ENCODE assay signal across 12 cellular contexts in genomic region chr3:39917060-39917773, GRCh38.
DNase-seq lines count a peak whose midpoint lies in the region; ATAC-seq and TF ChIP-seq lines count a peak whose summit lies in the region.
"Had no signal": no experiment of that assay in that cellular context is flagged by ENCODE, and none has a peak within 500 bp of the region (broad histone marks: within the 10 kb centered on the region; RNA-seq: fewer than 3 reads in every experiment).

No MANE protein-coding gene starts in this region.

- POLR2A ChIA-PET in SK-N-SH (lab: Yijun Ruan, JAX), result no interaction called here

- peak overlapping the region; percentile 18; the same call in 1 of the 2 replicates for H3K4me2 ChIP-seq in SK-N-SH

- TF ChIP-seq POLR2A in adrenal gland (IDR thresholded peaks at IDR 0.05), result no peak

- DNase-seq in SK-N-SH (no peak), glomerular visceral epithelial cell (ENCODE audit: extremely low spot score) (peak; percentile 8), islet precursor cell (no peak), amniotic stem cell (lab: John Stamatoyannopoulos, UW) (no peak), mucosa of descending colon (no peak), adrenal gland (no peak)
- DNase-seq: NCI-H1105 treated with DMSO at 0.1 percent for 48 hours, NCI-H526 treated with DMSO at 0.1 percent for 48 hours, occipital lobe, Right ventricle myocardium superior had no signal

- H3K4me3 ChIP-seq in SK-N-SH (ENCODE audit: low read depth in 2 of 2, low read length in 1 of 2), result no peak overlapping the region
- no peak overlapping the region for H3K4me3 ChIP-seq in mucosa of descending colon
- no peak overlapping the region for H3K4me3 ChIP-seq in adrenal gland

- no peaks in the 10 kb centered on the region for H3K9me2 ChIP-seq in SK-N-SH

- CTCF ChIA-PET in SK-N-SH (lab: Yijun Ruan, JAX), result interaction anchor here (1.0 kb wide), 1 partner anchor 27 kb away, joined by 3 read pairs; no protein-coding TSS in a partner anchor

- no peak for TF ChIP-seq RAD21 in SK-N-SH (IDR thresholded peaks at IDR 0.05; ENCODE audit: low read length)

- H3K27ac ChIP-seq in SK-N-SH (ENCODE audit: low read depth in 2 of 2, low read length in 1 of 2) (peak overlapping the region; percentile 62), adrenal gland (no peak overlapping the region)

- H3K4me1 ChIP-seq in SK-N-SH (ENCODE audit: control insufficient read depth in 1 of 2, insufficient read depth in 2 of 2, low read depth in 1 of 2, low read length in 1 of 2) (peaks cover 0 to 22% of the 10 kb centered on the region in 2 experiments; a peak in 2 of 4 replicates), mucosa of descending colon (ENCODE audit: low read depth) (no peaks in the 10 kb centered on the region), adrenal gland (replicated peaks in 1 of 2) (peaks cover 0 to 6% of the 10 kb centered on the region in 2 donors)

- H3K27me3 ChIP-seq in SK-N-SH (ENCODE audit: insufficient read depth) (no peaks in the 10 kb centered on the region), adrenal gland (no peaks in the 10 kb centered on the region)

- H4K20me1 ChIP-seq in SK-N-SH (ENCODE audit: insufficient read depth), result no peaks in the 10 kb centered on the region

- TF ChIP-seq CTCF in SK-N-SH (IDR thresholded peaks at IDR 0.05), result no peak
- no peak for TF ChIP-seq CTCF in mucosa of descending colon (IDR thresholded peaks at IDR 0.05)
- no peak for TF ChIP-seq CTCF in adrenal gland (IDR thresholded peaks at IDR 0.05)

- H3F3A ChIP-seq in SK-N-SH (replicated peaks; ENCODE audit: insufficient read depth), result peaks cover 27% of the 10 kb centered on the region

- no peak overlapping the region for H3K9ac ChIP-seq in SK-N-SH

- ATAC-seq in GM18858 (IDR thresholded peaks at IDR 0.05; ENCODE audit: unreplicated experiment), result peak; percentile 66
- peak; percentile 67 for ATAC-seq in HG03097 (IDR thresholded peaks at IDR 0.05; ENCODE audit: low FRiP score, unreplicated experiment)
- ATAC-seq in mucosa of descending colon, result no peak

- 17% methylated on average over 1 of the region's 1 CpG for WGBS in SK-N-SH (ENCODE audit: low lambda C conversion rate)
- 13 to 35% (median 25%) methylated on average over 1 of the region's 1 CpG for WGBS in adrenal gland, 4 donors

- H3K36me3 ChIP-seq in SK-N-SH (replicated peaks in 1 of 2; ENCODE audit: control insufficient read depth in 1 of 2, insufficient read depth in 2 of 2, low read length in 1 of 2), result no peaks in the 10 kb centered on the region
- H3K36me3 ChIP-seq in mucosa of descending colon (ENCODE audit: low read depth), result no peaks in the 10 kb centered on the region
- no peaks in the 10 kb centered on the region for H3K36me3 ChIP-seq in adrenal gland (replicated peaks in 1 of 2)

- H3K9me3 ChIP-seq in SK-N-SH (no peaks in the 10 kb centered on the region), mucosa of descending colon (no peaks in the 10 kb centered on the region), adrenal gland (replicated peaks in 1 of 3) (no peaks in the 10 kb centered on the region)

- intact Hi-C loops in mucosa of descending colon (cut with DNase I, micrococcal nuclease), result no loop called here
- intact Hi-C loops in adrenal gland (cut with DNase I), result no loop called here

- H3K79me2 ChIP-seq in SK-N-SH (ENCODE audit: insufficient read depth), result no peaks in the 10 kb centered on the region

- no peak overlapping the region; the same call in 1 of the 2 replicates for H2AFZ ChIP-seq in SK-N-SH (ENCODE audit: low read depth)

- TF ChIP-seq EP300 in SK-N-SH (IDR thresholded peaks at IDR 0.05; ENCODE audit: borderline replicate concordance in 1 of 2, low read depth in 1 of 2, low read length in 1 of 2), result 0 out of 4 replicates have a peak, but pooled peaks of 1 of the 2 experiments have one; percentile 48

TF ChIP-seq in SK-N-SH, 30 proteins besides CTCF, POLR2A, EP300 and RAD21:
- peak; percentile 12; the same call in 1 of the 2 replicates for TF ChIP-seq FOSL2 (IDR thresholded peaks at IDR 0.05; ENCODE audit: borderline replicate concordance, low read depth)
- no peak for TF ChIP-seq TEAD4 (IDR thresholded peaks at IDR 0.05; ENCODE audit: borderline replicate concordance, insufficient read depth)
- peak; percentile 23; the same call in 1 of the 2 replicates for TF ChIP-seq NFIC (IDR thresholded peaks at IDR 0.05; ENCODE audit: borderline replicate concordance)
- peak; percentile 79 for TF ChIP-seq PBX3 (IDR thresholded peaks at IDR 0.05)
- TF ChIP-seq JUND (IDR thresholded peaks at IDR 0.05), result peak; percentile 22
- TF ChIP-seq TCF12 (IDR thresholded peaks at IDR 0.05), result peak; percentile 49; the same call in 1 of the 2 replicates
- TF ChIP-seq SIN3A (IDR thresholded peaks at IDR 0.05; ENCODE audit: borderline replicate concordance, low read depth, low read length), result no peak

Comparison
In these comparisons a context has a peak if more than half of its experiments do, and no peak if none do; other contexts are left out.
1. H3K27ac ChIP-seq: peak in SK-N-SH (2 of 2); none in adrenal gland (0 of 5).